Comparison of ENCODE assay signal across 1 cellular context in genomic region chr4:31290836-31291235, GRCh38.
TF ChIP-seq lines count a peak whose summit lies in the region.

No MANE protein-coding gene starts in this region.

TF ChIP-seq in GM23338, 12 proteins besides CTCF, POLR2A, EP300 and RAD21 (continued from another document):
- no peak for TF ChIP-seq ZNF462 (CRISPR knock-in tag; IDR thresholded peaks at IDR 0.05)
- TF ChIP-seq, protein P1, sequence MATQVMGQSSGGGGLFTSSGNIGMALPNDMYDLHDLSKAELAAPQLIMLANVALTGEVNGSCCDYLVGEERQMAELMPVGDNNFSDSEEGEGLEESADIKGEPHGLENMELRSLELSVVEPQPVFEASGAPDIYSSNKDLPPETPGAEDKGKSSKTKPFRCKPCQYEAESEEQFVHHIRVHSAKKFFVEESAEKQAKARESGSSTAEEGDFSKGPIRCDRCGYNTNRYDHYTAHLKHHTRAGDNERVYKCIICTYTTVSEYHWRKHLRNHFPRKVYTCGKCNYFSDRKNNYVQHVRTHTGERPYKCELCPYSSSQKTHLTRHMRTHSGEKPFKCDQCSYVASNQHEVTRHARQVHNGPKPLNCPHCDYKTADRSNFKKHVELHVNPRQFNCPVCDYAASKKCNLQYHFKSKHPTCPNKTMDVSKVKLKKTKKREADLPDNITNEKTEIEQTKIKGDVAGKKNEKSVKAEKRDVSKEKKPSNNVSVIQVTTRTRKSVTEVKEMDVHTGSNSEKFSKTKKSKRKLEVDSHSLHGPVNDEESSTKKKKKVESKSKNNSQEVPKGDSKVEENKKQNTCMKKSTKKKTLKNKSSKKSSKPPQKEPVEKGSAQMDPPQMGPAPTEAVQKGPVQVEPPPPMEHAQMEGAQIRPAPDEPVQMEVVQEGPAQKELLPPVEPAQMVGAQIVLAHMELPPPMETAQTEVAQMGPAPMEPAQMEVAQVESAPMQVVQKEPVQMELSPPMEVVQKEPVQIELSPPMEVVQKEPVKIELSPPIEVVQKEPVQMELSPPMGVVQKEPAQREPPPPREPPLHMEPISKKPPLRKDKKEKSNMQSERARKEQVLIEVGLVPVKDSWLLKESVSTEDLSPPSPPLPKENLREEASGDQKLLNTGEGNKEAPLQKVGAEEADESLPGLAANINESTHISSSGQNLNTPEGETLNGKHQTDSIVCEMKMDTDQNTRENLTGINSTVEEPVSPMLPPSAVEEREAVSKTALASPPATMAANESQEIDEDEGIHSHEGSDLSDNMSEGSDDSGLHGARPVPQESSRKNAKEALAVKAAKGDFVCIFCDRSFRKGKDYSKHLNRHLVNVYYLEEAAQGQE (IDR thresholded peaks at IDR 0.05; ENCODE audit: unreplicated experiment): no peak
- no peak for TF ChIP-seq CREB1 (CRISPR knock-in tag; IDR thresholded peaks at IDR 0.05; ENCODE audit: low read depth)
- TF ChIP-seq ETS1 (IDR thresholded peaks at IDR 0.05): no peak
